1 cellular context compared by ENCODE assay signal in the genomic region with DNA sequence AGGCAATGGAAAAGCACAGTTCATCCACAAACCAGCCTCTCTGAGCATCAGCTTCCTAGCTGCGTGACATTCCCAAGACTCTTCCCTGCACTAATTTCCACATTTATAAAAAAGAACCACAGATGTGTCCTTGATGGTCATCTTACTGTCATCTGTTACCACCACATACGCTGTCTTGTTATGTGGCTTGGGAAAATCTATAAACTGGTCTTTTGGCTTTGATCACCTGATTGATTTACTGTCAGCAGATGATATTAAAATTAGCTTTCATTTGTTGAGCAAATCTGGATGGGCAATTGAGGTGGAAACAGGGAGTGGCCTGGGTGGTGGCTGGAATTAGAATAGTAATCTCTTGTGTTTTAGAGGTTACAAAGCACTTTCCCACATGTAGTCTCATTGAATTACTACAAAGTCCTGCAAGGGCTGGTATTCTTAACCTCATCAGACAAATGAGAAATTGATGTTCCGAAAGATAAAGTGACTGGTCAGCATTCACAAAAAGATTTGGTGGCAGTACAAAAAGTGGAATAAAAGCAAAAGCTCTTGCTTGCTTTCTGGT.
TF ChIP-seq lines count a peak whose summit lies in the region.

No MANE protein-coding gene starts in this region.

TF ChIP-seq in endothelial cell of umbilical vein, 7 proteins besides CTCF, POLR2A, EP300 and RAD21:
- TF ChIP-seq MYC (IDR thresholded peaks at IDR 0.05; ENCODE audit: low read depth, low read length) (no peak), GATA2 (IDR thresholded peaks at IDR 0.05; ENCODE audit: insufficient read depth, insufficient read length, low read depth, low read length) (no peak), POLR2AphosphoS5 (IDR thresholded peaks at IDR 0.05; ENCODE audit: insufficient read depth, low read depth, low read length) (no peak), FOS (IDR thresholded peaks at IDR 0.05; ENCODE audit: borderline replicate concordance, insufficient read depth, low read length) (no peak), EZH2 (IDR thresholded peaks at IDR 0.05; ENCODE audit: borderline replicate concordance, low read depth, low read length, severe bottlenecking) (no peak), MAX (IDR thresholded peaks at IDR 0.05; ENCODE audit: insufficient read depth, insufficient read length) (no peak), JUN (IDR thresholded peaks at IDR 0.05; ENCODE audit: borderline replicate concordance, insufficient read depth, insufficient read length, low read depth) (no peak)
